In genomic region chr12:70919597-70920035, GRCh38 we compare ENCODE assay signal across 1 cellular context.
TF ChIP-seq lines count a peak whose summit lies in the region.

No MANE protein-coding gene starts in this region.

TF ChIP-seq in SK-N-SH, 30 proteins besides CTCF, POLR2A, EP300 and RAD21 (continued from another document):
- no peak for TF ChIP-seq JUND (IDR thresholded peaks at IDR 0.05)
